In genomic region chr1:69707103-69707502, GRCh38 we compare ENCODE assay signal across 14 cellular contexts.
"Had no signal": no experiment of that assay in that cellular context is flagged by ENCODE, and none has a peak within 500 bp of the region (broad histone marks: within the 10 kb centered on the region; RNA-seq: fewer than 3 reads in every experiment).

No MANE protein-coding gene starts in this region.

- H3K4me3 ChIP-seq: heart right ventricle, sigmoid colon, stomach, testis had no signal

- DNase-seq: activated CD4-positive, alpha-beta T cell treated with anti-CD3 and anti-CD28 coated beads, Interleukin-2, amount 10 ng/mL, durations not matched to agents 24 days and 14 days; activated CD8-positive, alpha-beta T cell treated with anti-CD3 and anti-CD28 coated beads, Interleukin-2, amount 10 ng/mL, durations not matched to agents 7 days and 5 days; activated naive CD4-positive, alpha-beta T cell treated with Interleukin-2 at 50 U/mL for 16 hours; activated naive CD8-positive, alpha-beta T cell treated with anti-CD3 and anti-CD28 coated beads, Interleukin-2, amount 10 ng/mL, durations not matched to agents 7 days and 5 days; activated T-cell treated with anti-CD3 and anti-CD28 coated beads, Interleukin-2, amount 50 U/mL, for 24 hours; endodermal cell; heart right ventricle; immature natural killer cell; mesenchymal stem cell; natural killer cell; sigmoid colon; stimulated activated CD4-positive, alpha-beta T cell treated with anti-CD3 and anti-CD28 coated beads, Interleukin-4, amount 100 ng/mL, for 24 hours; stomach; testis had no signal
